Comparison of ENCODE assay signal across 16 cellular contexts in the genomic region with DNA sequence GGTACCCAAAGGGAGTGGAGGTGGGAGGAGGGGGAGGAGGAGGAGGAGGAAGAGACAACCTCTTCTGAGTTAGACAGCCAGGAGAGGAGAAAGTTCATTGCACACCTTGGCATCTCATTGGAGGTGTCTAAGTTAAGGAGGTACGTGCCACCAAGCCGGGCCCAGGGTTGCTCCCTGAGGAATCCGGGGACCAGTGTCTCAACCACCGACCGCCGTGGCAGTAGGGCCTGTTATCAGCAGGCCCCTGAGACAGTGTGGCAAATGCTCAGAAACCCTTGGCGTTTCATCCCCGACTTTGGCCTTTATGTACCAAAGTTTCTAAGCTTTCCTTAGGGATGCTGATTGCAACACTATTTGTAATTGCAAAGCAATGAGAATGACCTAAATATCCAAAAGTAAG.
"Had no signal": no experiment of that assay in that cellular context is flagged by ENCODE, and none has a peak within 500 bp of the region (broad histone marks: within the 10 kb centered on the region; RNA-seq: fewer than 3 reads in every experiment).

No MANE protein-coding gene starts in this region.

- H2AFZ ChIP-seq: hepatocyte had no signal

- H3K27ac ChIP-seq: hepatocyte, lower lobe of right lung, pancreas, SK-N-MC, WERI-Rb-1 had no signal

- H3K4me2 ChIP-seq: hepatocyte had no signal

- H3K4me3 ChIP-seq: hepatocyte, lower lobe of right lung, pancreas, SK-N-MC had no signal

- H3K36me3 ChIP-seq: pancreas, WERI-Rb-1 had no signal

- DNase-seq: activated CD4-positive, alpha-beta memory T cell treated with anti-CD3 and anti-CD28 coated beads, Interleukin-2, amount 10 ng/mL, durations not matched to agents 7 days and 5 days; activated CD4-positive, alpha-beta T cell treated with anti-CD3 and anti-CD28 coated beads for 36 hours; activated gamma-delta T cell treated with Interleukin-2 at 50 U/mL for 16 hours; activated naive CD8-positive, alpha-beta T cell treated with anti-CD3 and anti-CD28 coated beads, Interleukin-2, amount 10 ng/mL, durations not matched to agents 7 days and 5 days; activated T-cell treated with anti-CD3 and anti-CD28 coated beads, Interleukin-2, amount 50 U/mL, for 48 hours; aorta; foreskin melanocyte; kidney glomerular epithelial cell; lower lobe of right lung; pancreas; T-helper 1 cell; WERI-Rb-1 had no signal

- H3K27me3 ChIP-seq: hepatocyte, pancreas had no signal

- ATAC-seq: activated CD4-positive, alpha-beta T cell treated with anti-CD3 and anti-CD28 coated beads for 36 hours; esophagus mucosa; lower lobe of right lung; pancreas; stimulated activated memory B cell treated with anti-CD40 and anti-IgM and Interleukin-4, amounts not matched to agents 10 μg/mL and 1 μg/mL and 100 μg/mL, for 72 hours had no signal

- H3K9me3 ChIP-seq: lower lobe of right lung, pancreas had no signal
